8 cellular contexts compared by ENCODE assay signal in genomic region chr9:126611592-126612328, GRCh38. TPM values are rescaled to one million over a fixed set of nuclear protein-coding genes. Genes with fewer than 3 reads are reported as not detected.
A peak's percentile ranks its signal among the peaks of the same experiment; 100 is the strongest.
DNase-seq lines count a peak whose midpoint lies in the region; ATAC-seq and TF ChIP-seq lines count a peak whose summit lies in the region.

No MANE protein-coding gene starts in this region.

- H3K4me1 Mint-ChIP-seq in T-cell = peaks cover 19 to 34% (median 23%) of the 10 kb centered on the region in 3 donors

- no peaks in the 10 kb centered on the region for H3K9me3 Mint-ChIP-seq in T-cell

- no peaks in the 10 kb centered on the region for H3K36me3 Mint-ChIP-seq in T-cell

- peak; percentile 89 for TF ChIP-seq CTCF in left ventricle myocardium inferior (IDR thresholded peaks at IDR 0.05; ENCODE audit: borderline replicate concordance)

- peaks cover 46 to 72% of the 10 kb centered on the region in 2 donors for H3K27me3 Mint-ChIP-seq in T-cell

- H3K27me3 ChIP-seq in adipocyte (replicated peaks; ENCODE audit: control insufficient read depth, insufficient read depth, low read length) (peaks cover 68% of the 10 kb centered on the region), left ventricle myocardium inferior (ENCODE audit: low read depth) (peaks cover 93% of the 10 kb centered on the region)

- H3K36me3 ChIP-seq in adipocyte (ENCODE audit: control insufficient read depth, insufficient read depth, low read length, severe bottlenecking) = no peaks in the 10 kb centered on the region
- H3K36me3 ChIP-seq in left ventricle myocardium inferior = no peaks in the 10 kb centered on the region

- intact Hi-C loops in left ventricle myocardium inferior (cut with micrococcal nuclease) = loop anchor here (10.0 kb wide), 1 partner anchor 73 kb away; no protein-coding TSS in a partner anchor

- DNase-seq in ELF-1 (ENCODE audit: low read depth, low spot score) = peak; percentile 92
- peak; percentile 50 for DNase-seq in LoVo (ENCODE audit: low spot score)
- peak; percentile 9 to 71 (median 58) for DNase-seq in T-cell
- DNase-seq in adipocyte (ENCODE audit: low read depth) = peak; percentile 87
- DNase-seq in left ventricle myocardium inferior = peak; percentile 79
- DNase-seq in retina = peak; percentile 91
- no peak for DNase-seq in NCI-H446 treated with DMSO at 0.1 percent for 48 hours (lab: John Stamatoyannopoulos, UW)

- H3K4me3 Mint-ChIP-seq in T-cell = peak overlapping the region; percentile 55 to 78 (median 70)

- no peak overlapping the region for H3K27ac Mint-ChIP-seq in T-cell

- ATAC-seq in T-cell (replicated peaks in 1 of 4) (peak; percentile 71 to 81 (median 77)), HG02623 (IDR thresholded peaks at IDR 0.05; ENCODE audit: unreplicated experiment) (no peak)

- no peak overlapping the region for H3K4me3 ChIP-seq in adipocyte (ENCODE audit: low read length)
- peak overlapping the region; percentile 64 for H3K4me3 ChIP-seq in left ventricle myocardium inferior

- POLR2A ChIA-PET in T-cell (lab: Charles Lee) = no interaction called here

- CTCF ChIA-PET in T-cell (lab: Charles Lee) = interaction anchor here in 1 of 2 donors (1.0 kb wide), 1 partner anchor 79 kb away, joined by 3 read pairs; no protein-coding TSS in a partner anchor

- H3K4me1 ChIP-seq in adipocyte (ENCODE audit: control insufficient read depth, insufficient read depth, low read length) (peaks cover 10% of the 10 kb centered on the region), left ventricle myocardium inferior (peaks cover 51% of the 10 kb centered on the region)

- H3K9me3 ChIP-seq in adipocyte (ENCODE audit: control insufficient read depth, low read length) (no peaks in the 10 kb centered on the region), left ventricle myocardium inferior (replicated peaks) (no peaks in the 10 kb centered on the region)

- H3K9ac ChIP-seq in adipocyte (ENCODE audit: low read length) = no peak overlapping the region

- peak overlapping the region; percentile 23 for H3K27ac ChIP-seq in left ventricle myocardium inferior (replicated peaks)

RNA-seq across cellular contexts. Expression of gene LMX1B, which starts 2.0 kb away (rescaled TPM):
- total RNA-seq in T-cell (not detected), left ventricle myocardium inferior (1.3 TPM)
